ENCODE assay signal across 1 cellular context in genomic region chr14:23481362-23481970, GRCh38.
TF ChIP-seq lines count a peak whose summit lies in the region.

No MANE protein-coding gene starts in this region.

TF ChIP-seq in H1, 55 proteins besides CTCF, POLR2A, EP300 and RAD21:
- TF ChIP-seq CREB1 (IDR thresholded peaks at IDR 0.05), result no peak
- TF ChIP-seq, protein P1, sequence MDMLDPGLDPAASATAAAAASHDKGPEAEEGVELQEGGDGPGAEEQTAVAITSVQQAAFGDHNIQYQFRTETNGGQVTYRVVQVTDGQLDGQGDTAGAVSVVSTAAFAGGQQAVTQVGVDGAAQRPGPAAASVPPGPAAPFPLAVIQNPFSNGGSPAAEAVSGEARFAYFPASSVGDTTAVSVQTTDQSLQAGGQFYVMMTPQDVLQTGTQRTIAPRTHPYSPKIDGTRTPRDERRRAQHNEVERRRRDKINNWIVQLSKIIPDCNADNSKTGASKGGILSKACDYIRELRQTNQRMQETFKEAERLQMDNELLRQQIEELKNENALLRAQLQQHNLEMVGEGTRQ (IDR thresholded peaks at IDR 0.05; ENCODE audit: low read length), result no peak
- no peak for TF ChIP-seq CTBP2 (IDR thresholded peaks at IDR 0.05; ENCODE audit: borderline replicate concordance, insufficient read depth, insufficient read length, low read length)
- peak; percentile 93 to 95; a peak in 3 of 4 replicates for TF ChIP-seq SIN3A (conservative IDR thresholded peaks at IDR 0.05 in 1 of 2, IDR thresholded peaks at IDR 0.05 in 1 of 2; ENCODE audit: low read depth in 1 of 2, low read length in 2 of 2)
- peak; percentile 21; the same call in 1 of the 2 replicates for TF ChIP-seq SP2 (IDR thresholded peaks at IDR 0.05; ENCODE audit: low read length)
- no peak for TF ChIP-seq EGR1 (IDR thresholded peaks at IDR 0.05; ENCODE audit: borderline replicate concordance, low read depth, low read length)
- TF ChIP-seq SAP30 (IDR thresholded peaks at IDR 0.05; ENCODE audit: insufficient read depth, insufficient replicate concordance, low read length), result peak; percentile 74
